In genomic region chr14:101064121-101064661, GRCh38 we compare ENCODE assay signal across 11 cellular contexts.
"Had no signal": no experiment of that assay in that cellular context is flagged by ENCODE, and none has a peak within 500 bp of the region (broad histone marks: within the 10 kb centered on the region; RNA-seq: fewer than 3 reads in every experiment).

No MANE protein-coding gene starts in this region.

- H3K9me3 ChIP-seq: left ventricle myocardium inferior, transverse colon had no signal

- H3K27ac ChIP-seq: left ventricle myocardium inferior, transverse colon had no signal

- DNase-seq: activated CD4-positive, alpha-beta T cell treated with anti-CD3 and anti-CD28 coated beads for 1 hour; activated CD4-positive, alpha-beta T cell treated with anti-CD3 and anti-CD28 coated beads, Interleukin-2, amount 50 U/mL, for 48 hours; activated CD8-positive, alpha-beta memory T cell treated with anti-CD3 and anti-CD28 coated beads, Interleukin-2, amount 10 ng/mL, durations not matched to agents 7 days and 5 days; activated gamma-delta T cell; activated T-cell treated with anti-CD3 and anti-CD28 coated beads, Interleukin-2, amount 50 U/mL, for 4 hours; effector CD4-positive, alpha-beta T cell; left ventricle myocardium inferior; mesendoderm; stimulated activated naive B cell treated with anti-CD40 and anti-IgM and Interleukin-4, amounts not matched to agents 10 μg/mL and 1 μg/mL and 100 μg/mL, for 72 hours; transverse colon had no signal

- ATAC-seq: activated CD8-positive, alpha-beta memory T cell treated with anti-CD3 and anti-CD28 coated beads, Interleukin-2, amount 10 ng/mL, durations not matched to agents 7 days and 5 days; activated T-cell treated with anti-CD3 and anti-CD28 coated beads, Interleukin-2, amount 50 U/mL, for 4 hours; stimulated activated naive B cell treated with anti-CD40 and anti-IgM and Interleukin-4, amounts not matched to agents 10 μg/mL and 1 μg/mL and 100 μg/mL, for 72 hours had no signal

- H3K36me3 Mint-ChIP-seq: activated CD8-positive, alpha-beta memory T cell treated with anti-CD3 and anti-CD28 coated beads, Interleukin-2, amount 10 ng/mL, durations not matched to agents 7 days and 5 days; stimulated activated naive B cell treated with anti-CD40 and anti-IgM and Interleukin-4, amounts not matched to agents 10 μg/mL and 1 μg/mL and 100 μg/mL, for 72 hours had no signal

- H3K4me3 ChIP-seq: left ventricle myocardium inferior, transverse colon had no signal

- H3K27ac Mint-ChIP-seq: activated CD8-positive, alpha-beta memory T cell treated with anti-CD3 and anti-CD28 coated beads, Interleukin-2, amount 10 ng/mL, durations not matched to agents 7 days and 5 days; nephron; stimulated activated naive B cell treated with anti-CD40 and anti-IgM and Interleukin-4, amounts not matched to agents 10 μg/mL and 1 μg/mL and 100 μg/mL, for 72 hours had no signal

- H3K4me1 ChIP-seq: left ventricle myocardium inferior, transverse colon had no signal

- H3K9me3 Mint-ChIP-seq: activated T-cell treated with anti-CD3 and anti-CD28 coated beads, Interleukin-2, amount 50 U/mL, for 4 hours had no signal

- H3K27me3 ChIP-seq: transverse colon had no signal

- H3K36me3 ChIP-seq: left ventricle myocardium inferior, transverse colon had no signal

- H3K4me3 Mint-ChIP-seq: activated CD8-positive, alpha-beta memory T cell treated with anti-CD3 and anti-CD28 coated beads, Interleukin-2, amount 10 ng/mL, durations not matched to agents 7 days and 5 days; activated T-cell treated with anti-CD3 and anti-CD28 coated beads, Interleukin-2, amount 50 U/mL, for 4 hours; nephron; stimulated activated naive B cell treated with anti-CD40 and anti-IgM and Interleukin-4, amounts not matched to agents 10 μg/mL and 1 μg/mL and 100 μg/mL, for 72 hours had no signal

- H3K4me1 Mint-ChIP-seq: activated CD8-positive, alpha-beta memory T cell treated with anti-CD3 and anti-CD28 coated beads, Interleukin-2, amount 10 ng/mL, durations not matched to agents 7 days and 5 days; nephron had no signal
